21 cellular contexts compared by ENCODE assay signal in genomic region chr12:43696154-43696553, GRCh38.
DNase-seq lines count a peak whose midpoint lies in the region; ATAC-seq and TF ChIP-seq lines count a peak whose summit lies in the region.
"Had no signal": no experiment of that assay in that cellular context is flagged by ENCODE, and none has a peak within 500 bp of the region (broad histone marks: within the 10 kb centered on the region; RNA-seq: fewer than 3 reads in every experiment).

No MANE protein-coding gene starts in this region.

- H3K27me3 ChIP-seq in GM23338 (ENCODE audit: insufficient read depth): no peaks in the 10 kb centered on the region
- H3K27me3 ChIP-seq in SJCRH30: no peaks in the 10 kb centered on the region
- H3K27me3 ChIP-seq in CD4-positive, alpha-beta memory T cell (ENCODE audit: insufficient read depth, low read length): no peaks in the 10 kb centered on the region
- H3K27me3 ChIP-seq: BE2C had no signal

- peak; percentile 61 for DNase-seq in NCI-H748 (lab: John Stamatoyannopoulos, UW; ENCODE audit: unreplicated experiment)
- no peak for DNase-seq in NCI-H748 treated with DMSO at 0.1 percent for 48 hours (lab: John Stamatoyannopoulos, UW)
- no peak for DNase-seq in GM23338 (ENCODE audit: low spot score)
- DNase-seq in SJCRH30: peak; percentile 50 to 60
- DNase-seq in myocyte (ENCODE audit: low read depth): peak; percentile 24
- DNase-seq in CD4-positive, alpha-beta memory T cell: no peak
- DNase-seq in RWPE1 (ENCODE audit: low spot score): no peak
- DNase-seq: BE2C; CD8-positive, alpha-beta T cell; DND-41; HCEC 1CT; MM.1S; NCI-H1092 treated with DMSO at 0.1 percent for 48 hours; NCI-H146; NCI-H2081; NCI-H345; NCI-H526 treated with DMSO at 0.1 percent for 48 hours; SW 1271; T-helper 2 cell had no signal

- H3K9me3 ChIP-seq in SJCRH30 (replicated peaks): no peaks in the 10 kb centered on the region
- H3K9me3 ChIP-seq in CD4-positive, alpha-beta memory T cell (ENCODE audit: control insufficient read depth in 1 of 2, low read length in 2 of 2): no peaks in the 10 kb centered on the region
- H3K9me3 ChIP-seq: BE2C had no signal

- H3K4me2 ChIP-seq in GM23338: no peak overlapping the region

- peak overlapping the region; percentile 79; the same call in 1 of the 2 replicates for H2AFZ ChIP-seq in GM23338

- H4K20me1 ChIP-seq in GM23338 (replicated peaks; ENCODE audit: insufficient read depth): no peaks in the 10 kb centered on the region; the same call in 1 of the 2 replicates

- no peaks in the 10 kb centered on the region for H3K27me3 Mint-ChIP-seq in GM23338 (ENCODE audit: insufficient read depth, low read depth, poor library complexity)
- H3K27me3 Mint-ChIP-seq in CD4-positive, alpha-beta memory T cell: peaks cover 0 to 2% of the 10 kb centered on the region in 2 donors

- H3K36me3 ChIP-seq in GM23338 (ENCODE audit: insufficient read depth) (no peaks in the 10 kb centered on the region), SJCRH30 (no peaks in the 10 kb centered on the region)
- H3K36me3 ChIP-seq in CD4-positive, alpha-beta memory T cell (ENCODE audit: insufficient read depth, low read length): no peaks in the 10 kb centered on the region
- H3K36me3 ChIP-seq: BE2C had no signal

- H3K4me3 ChIP-seq in GM23338 (no peak overlapping the region), SJCRH30 (no peak overlapping the region)
- H3K4me3 ChIP-seq in CD4-positive, alpha-beta memory T cell (ENCODE audit: low read length in 2 of 2): no peak overlapping the region

- no peaks in the 10 kb centered on the region for H3K9me3 Mint-ChIP-seq in GM23338
- peaks cover 0 to 2% (median 0%) of the 10 kb centered on the region in 8 donors for H3K9me3 Mint-ChIP-seq in CD4-positive, alpha-beta memory T cell
- H3K9me3 Mint-ChIP-seq: CD8-positive, alpha-beta T cell; IgD-negative memory B cell had no signal

- POLR2A ChIA-PET in CD4-positive, alpha-beta memory T cell (lab: Charles Lee; ENCODE audit: partially characterized antibody): no interaction called here
- POLR2A ChIA-PET in RWPE1 (lab: Yijun Ruan, JAX; ENCODE audit: low non-redundant PET): no interaction called here

- no peak overlapping the region for H3K27ac ChIP-seq in GM23338 (ENCODE audit: low read depth)
- H3K27ac ChIP-seq in SJCRH30: no peak overlapping the region
- H3K27ac ChIP-seq in CD4-positive, alpha-beta memory T cell (ENCODE audit: low read depth, low read length): no peak overlapping the region
- H3K27ac ChIP-seq in RWPE1: no peak overlapping the region

- no peaks in the 10 kb centered on the region for H3K79me2 ChIP-seq in GM23338 (replicated peaks; ENCODE audit: insufficient read depth)

- H3K4me1 Mint-ChIP-seq in GM23338: peaks cover 4% of the 10 kb centered on the region; the same call in 2 of the 3 replicates
- peaks cover under 1 to 3% (median 3%) of the 10 kb centered on the region in 4 donors for H3K4me1 Mint-ChIP-seq in CD4-positive, alpha-beta memory T cell

- CTCF ChIA-PET in CD4-positive, alpha-beta memory T cell (lab: Charles Lee; ENCODE audit: partially characterized antibody): no interaction called here
- CTCF ChIA-PET in RWPE1 (lab: Yijun Ruan, JAX): no interaction called here

- intact Hi-C loops in CD4-positive, alpha-beta memory T cell (cut with micrococcal nuclease): no loop called here

- TF ChIP-seq CTCF in GM23338 (conservative IDR thresholded peaks at IDR 0.05; ENCODE audit: low read depth in 2 of 2) (no peak), RWPE1 (conservative IDR thresholded peaks at IDR 0.05; ENCODE audit: low read depth) (no peak)

- H3K4me3 Mint-ChIP-seq in GM23338: no peak overlapping the region
- no peak overlapping the region for H3K4me3 Mint-ChIP-seq in CD4-positive, alpha-beta memory T cell
- H3K4me3 Mint-ChIP-seq: CD8-positive, alpha-beta T cell; IgD-negative memory B cell had no signal

- no peaks in the 10 kb centered on the region for H3K36me3 Mint-ChIP-seq in GM23338 (ENCODE audit: low read depth)
- no peaks in the 10 kb centered on the region for H3K36me3 Mint-ChIP-seq in CD4-positive, alpha-beta memory T cell
- H3K36me3 Mint-ChIP-seq: CD8-positive, alpha-beta T cell had no signal

- peaks cover under 1% of the 10 kb centered on the region; the same call in 1 of the 2 replicates for H3K9me2 ChIP-seq in GM23338 (ENCODE audit: insufficient read depth)

- ATAC-seq in GM23338 (no peak), HG03159 (IDR thresholded peaks at IDR 0.05; ENCODE audit: unreplicated experiment) (no peak)
- ATAC-seq: CD8-positive, alpha-beta T cell had no signal

- H3F3A ChIP-seq in GM23338 (replicated peaks; ENCODE audit: low read depth): no peaks in the 10 kb centered on the region

- H3K4me1 ChIP-seq in GM23338 (ENCODE audit: insufficient read depth): no peaks in the 10 kb centered on the region
- H3K4me1 ChIP-seq in SJCRH30: peaks cover 20% of the 10 kb centered on the region
- H3K4me1 ChIP-seq in CD4-positive, alpha-beta memory T cell (ENCODE audit: insufficient read depth, low read length): peaks cover 4% of the 10 kb centered on the region
- H3K4me1 ChIP-seq: BE2C had no signal

- no peak overlapping the region for H3K27ac Mint-ChIP-seq in GM23338
- H3K27ac Mint-ChIP-seq in CD4-positive, alpha-beta memory T cell: no peak overlapping the region
- H3K27ac Mint-ChIP-seq: CD8-positive, alpha-beta T cell; IgD-negative memory B cell had no signal

TF ChIP-seq in GM23338, 12 proteins besides CTCF, POLR2A, EP300 and RAD21 (continues in another document):
- no peak for TF ChIP-seq STAT1 (IDR thresholded peaks at IDR 0.05; ENCODE audit: unreplicated experiment)
- no peak for TF ChIP-seq ZNF114 (CRISPR knock-in tag; IDR thresholded peaks at IDR 0.05)
- no peak for TF ChIP-seq EZH2phosphoT487 (IDR thresholded peaks at IDR 0.05; ENCODE audit: unreplicated experiment)
- TF ChIP-seq CREB1 (CRISPR knock-in tag; IDR thresholded peaks at IDR 0.05; ENCODE audit: low read depth): no peak
- no peak for TF ChIP-seq JUNB (IDR thresholded peaks at IDR 0.05; ENCODE audit: unreplicated experiment)
- TF ChIP-seq ZNF331 (CRISPR knock-in tag; IDR thresholded peaks at IDR 0.05; ENCODE audit: low read depth): no peak
- no peak for TF ChIP-seq ETS1 (IDR thresholded peaks at IDR 0.05)

Comparison
In these comparisons a context has a peak if more than half of its experiments do, and no peak if none do; other contexts are left out.
1. DNase-seq: peak in NCI-H748 (single experiment), SJCRH30 (2 of 2) and myocyte (single experiment); none in NCI-H748 treated with DMSO at 0.1 percent for 48 hours (single experiment), GM23338 (single experiment), CD4-positive, alpha-beta memory T cell (0 of 5) and RWPE1 (single experiment).